ENCODE assay signal across 14 cellular contexts in genomic region chr13:95385808-95386207, GRCh38.
"Had no signal": no experiment of that assay in that cellular context is flagged by ENCODE, and none has a peak within 500 bp of the region (broad histone marks: within the 10 kb centered on the region; RNA-seq: fewer than 3 reads in every experiment).

No MANE protein-coding gene starts in this region.

- H2AFZ ChIP-seq: parathyroid adenoma had no signal

- H3K4me3 ChIP-seq: tibial artery, uterus had no signal

- H3K36me3 ChIP-seq: tibial artery, uterus had no signal

- H3K79me2 ChIP-seq: parathyroid adenoma had no signal

- H3K27me3 ChIP-seq: uterus had no signal

- DNase-seq: activated CD4-positive, CD25-positive, alpha-beta regulatory T cell treated with anti-CD3 and anti-CD28 coated beads, Interleukin-2, amount 50 U/mL, for 72 hours; activated naive CD4-positive, alpha-beta T cell treated with Interleukin-2 at 50 U/mL for 16 hours; activated naive CD8-positive, alpha-beta T cell treated with anti-CD3 and anti-CD28 coated beads, Interleukin-2, amount 50 U/mL, for 24 hours; aorta; cerebellar nuclear complex; dermis blood vessel endothelial cell; effector memory CD8-positive, alpha-beta T cell; naive thymus-derived CD4-positive, alpha-beta T cell; T-helper 9 cell; tibial artery; uterus had no signal

- ATAC-seq: activated naive CD8-positive, alpha-beta T cell treated with anti-CD3 and anti-CD28 coated beads, Interleukin-2, amount 50 U/mL, for 24 hours; effector memory CD8-positive, alpha-beta T cell; naive thymus-derived CD4-positive, alpha-beta T cell; stimulated activated memory B cell treated with anti-CD40 and anti-IgM and Interleukin-4, amounts not matched to agents 10 μg/mL and 1 μg/mL and 100 μg/mL, for 72 hours had no signal

- FAIRE-seq: islet of Langerhans had no signal

- H3K4me1 ChIP-seq: uterus had no signal

- H3K9ac ChIP-seq: parathyroid adenoma had no signal

- H3K9me3 ChIP-seq: tibial artery, uterus had no signal

- H3K27ac ChIP-seq: parathyroid adenoma, tibial artery, uterus had no signal
